In genomic region chr9:111356567-111357244, GRCh38 we compare ENCODE assay signal across 11 cellular contexts. TPM values are rescaled to one million over a fixed set of nuclear protein-coding genes. Genes with fewer than 3 reads are reported as not detected.
DNase-seq lines count a peak whose midpoint lies in the region; ATAC-seq, FAIRE-seq and TF ChIP-seq lines count a peak whose summit lies in the region.
"Had no signal": no experiment of that assay in that cellular context is flagged by ENCODE, and none has a peak within 500 bp of the region (broad histone marks: within the 10 kb centered on the region; RNA-seq: fewer than 3 reads in every experiment).

No MANE protein-coding gene starts in this region.

- ATAC-seq in activated naive CD8-positive, alpha-beta T cell treated with anti-CD3 and anti-CD28 coated beads, Interleukin-2, amount 50 U/mL, for 24 hours, result peak; percentile 78
- ATAC-seq in GM18519 (IDR thresholded peaks at IDR 0.05; ENCODE audit: low FRiP score, unreplicated experiment), result no peak

- no peak overlapping the region for H3K27ac Mint-ChIP-seq in activated naive CD8-positive, alpha-beta T cell treated with anti-CD3 and anti-CD28 coated beads, Interleukin-2, amount 50 U/mL, for 24 hours
- no peak overlapping the region for H3K27ac Mint-ChIP-seq in activated naive CD8-positive, alpha-beta T cell treated with anti-CD3 and anti-CD28 coated beads for 36 hours

- H3K9me3 ChIP-seq in keratinocyte (ENCODE audit: control insufficient read depth, low read depth, low read length), result no peaks in the 10 kb centered on the region
- H3K9me3 ChIP-seq in vagina, result no peaks in the 10 kb centered on the region
- H3K9me3 ChIP-seq in prostate gland, result no peaks in the 10 kb centered on the region
- H3K9me3 ChIP-seq: neutrophil had no signal

- H3K79me2 ChIP-seq in keratinocyte (ENCODE audit: control insufficient read depth, insufficient read depth, low read length), result no peaks in the 10 kb centered on the region

- dilution Hi-C loops in keratinocyte (cut with MboI; ENCODE audit: extremely low pct_ligation_motif_present, low sequenced_read_pairs), result no loop called here

- H3K9me3 Mint-ChIP-seq in activated naive CD8-positive, alpha-beta T cell treated with anti-CD3 and anti-CD28 coated beads, Interleukin-2, amount 50 U/mL, for 24 hours, result peaks cover 10% of the 10 kb centered on the region
- peaks cover 4% of the 10 kb centered on the region for H3K9me3 Mint-ChIP-seq in activated naive CD8-positive, alpha-beta T cell treated with anti-CD3 and anti-CD28 coated beads for 36 hours

- peaks cover 11% of the 10 kb centered on the region for H3K4me1 Mint-ChIP-seq in activated naive CD8-positive, alpha-beta T cell treated with anti-CD3 and anti-CD28 coated beads, Interleukin-2, amount 50 U/mL, for 24 hours
- H3K4me1 Mint-ChIP-seq in activated naive CD8-positive, alpha-beta T cell treated with anti-CD3 and anti-CD28 coated beads for 36 hours, result peaks cover 5% of the 10 kb centered on the region

- peaks cover 1% of the 10 kb centered on the region for H3K27me3 Mint-ChIP-seq in activated naive CD8-positive, alpha-beta T cell treated with anti-CD3 and anti-CD28 coated beads, Interleukin-2, amount 50 U/mL, for 24 hours
- no peaks in the 10 kb centered on the region for H3K27me3 Mint-ChIP-seq in activated naive CD8-positive, alpha-beta T cell treated with anti-CD3 and anti-CD28 coated beads for 36 hours

- H3K4me3 Mint-ChIP-seq in activated naive CD8-positive, alpha-beta T cell treated with anti-CD3 and anti-CD28 coated beads, Interleukin-2, amount 50 U/mL, for 24 hours, result no peak overlapping the region
- H3K4me3 Mint-ChIP-seq in activated naive CD8-positive, alpha-beta T cell treated with anti-CD3 and anti-CD28 coated beads for 36 hours, result no peak overlapping the region

- DNase-seq in activated naive CD8-positive, alpha-beta T cell treated with anti-CD3 and anti-CD28 coated beads, Interleukin-2, amount 50 U/mL, for 24 hours, result no peak
- DNase-seq in activated naive CD8-positive, alpha-beta T cell treated with anti-CD3 and anti-CD28 coated beads for 36 hours, result no peak
- DNase-seq in astrocyte of the hippocampus (ENCODE audit: low read depth, low spot score), result peak; percentile 85
- DNase-seq in keratinocyte (ENCODE audit: low read depth, low spot score), result peak; percentile 17
- DNase-seq in vagina (ENCODE audit: extremely low spot score in 2 of 2), result no peak
- no peak for DNase-seq in GF-D8 (lab: John Stamatoyannopoulos, UW)
- no peak for DNase-seq in prostate gland (ENCODE audit: low spot score)

- peak; percentile 72 for FAIRE-seq in keratinocyte (lab: Jason Lieb, UNC)
- FAIRE-seq: H1 had no signal

- peaks cover 16% of the 10 kb centered on the region for H3K36me3 Mint-ChIP-seq in activated naive CD8-positive, alpha-beta T cell treated with anti-CD3 and anti-CD28 coated beads, Interleukin-2, amount 50 U/mL, for 24 hours (ENCODE audit: low read depth)
- peaks cover 12% of the 10 kb centered on the region for H3K36me3 Mint-ChIP-seq in activated naive CD8-positive, alpha-beta T cell treated with anti-CD3 and anti-CD28 coated beads for 36 hours

- peak overlapping the region; percentile 93 for H3K4me2 ChIP-seq in keratinocyte (ENCODE audit: control insufficient read depth, extremely low read depth, insufficient read depth, low read depth, low read length)

- H2AFZ ChIP-seq in keratinocyte (ENCODE audit: control insufficient read depth, low read length), result peak overlapping the region; percentile 73

- H3K27me3 ChIP-seq in keratinocyte (ENCODE audit: control insufficient read depth, extremely low read depth, insufficient read depth, low read length), result no peaks in the 10 kb centered on the region
- no peaks in the 10 kb centered on the region for H3K27me3 ChIP-seq in vagina
- H3K27me3 ChIP-seq in prostate gland (replicated peaks; ENCODE audit: insufficient read depth), result no peaks in the 10 kb centered on the region
- H3K27me3 ChIP-seq: neutrophil had no signal

- H3K36me3 ChIP-seq in keratinocyte (ENCODE audit: control insufficient read depth in 2 of 2, extremely low read depth in 1 of 2, insufficient read depth in 2 of 2, low read length in 2 of 2) (peaks cover 0 to 9% of the 10 kb centered on the region in 2 experiments), vagina (peaks cover 0 to 6% of the 10 kb centered on the region in 2 donors), prostate gland (no peaks in the 10 kb centered on the region)

- peak overlapping the region; percentile 69 for H3K27ac ChIP-seq in keratinocyte (ENCODE audit: control insufficient read depth, insufficient read depth, low read length)
- H3K27ac ChIP-seq in vagina, result peak overlapping the region; percentile 73
- no peak overlapping the region for H3K27ac ChIP-seq in prostate gland
- H3K27ac ChIP-seq: C4-2B, neutrophil had no signal

- WGBS in prostate gland, result 59% methylated on average over 11 of the region's 11 CpGs

- H4K20me1 ChIP-seq in keratinocyte (ENCODE audit: control insufficient read depth, extremely low read depth, insufficient read depth, low read length), result no peaks in the 10 kb centered on the region

- peak overlapping the region; percentile 73 for H3K9ac ChIP-seq in keratinocyte (ENCODE audit: control insufficient read depth, extremely low read depth, insufficient read depth, low read length)

- TF ChIP-seq POLR2A in vagina (IDR thresholded peaks at IDR 0.05) (no peak), prostate gland (IDR thresholded peaks at IDR 0.05) (no peak)

- H3K4me3 ChIP-seq in keratinocyte (ENCODE audit: control insufficient read depth in 2 of 3, extremely low read depth in 1 of 3, insufficient read depth in 2 of 3, low read depth in 1 of 3, low read length in 3 of 3) (peak overlapping the region in 2 of 3 experiments; percentile 65 to 73), vagina (peak overlapping the region; percentile 29 to 33), prostate gland (no peak overlapping the region)

- H3K4me1 ChIP-seq in keratinocyte (ENCODE audit: control insufficient read depth, extremely low read depth, insufficient read depth, low read length) (peaks cover 12% of the 10 kb centered on the region), vagina (peaks cover 9% of the 10 kb centered on the region), prostate gland (replicated peaks) (no peaks in the 10 kb centered on the region)

- no peaks in the 10 kb centered on the region for H3K9me1 ChIP-seq in keratinocyte (ENCODE audit: control insufficient read depth, extremely low read depth, insufficient read depth, low read length)

- TF ChIP-seq CTCF in keratinocyte (optimal IDR thresholded peaks at IDR 0.05 in 1 of 3, IDR thresholded peaks at IDR 0.05 in 1 of 3, conservative IDR thresholded peaks at IDR 0.05 in 1 of 3; ENCODE audit: extremely low read depth in 1 of 3, insufficient read depth in 2 of 3, low read length in 3 of 3) (no peak), vagina (IDR thresholded peaks at IDR 0.05) (no peak), prostate gland (IDR thresholded peaks at IDR 0.05) (no peak)

- intact Hi-C loops in vagina (cut with DNase I) (no loop called here), prostate gland (cut with DNase I) (no loop called here)

RNA-seq across cellular contexts. Expression of gene OR2K2, which starts 26.7 kb away (rescaled TPM):
- total RNA-seq in activated naive CD8-positive, alpha-beta T cell treated with anti-CD3 and anti-CD28 coated beads for 36 hours, result not detected
- not detected in 3 replicates for polyA plus RNA-seq in keratinocyte
- not detected for polyA plus RNA-seq in keratinocyte (2011; ENCODE audit: low read depth)
- polyA plus RNA-seq in keratinocyte (2011; cell fraction: cytosol; rRNA removed), result not detected in 2 replicates
- polyA plus RNA-seq in keratinocyte (2011; cell fraction: nucleus; rRNA removed), result not detected in 2 replicates
- polyA plus RNA-seq in keratinocyte (2012; ENCODE audit: low replicate concordance), result not detected in 2 replicates
- polyA minus RNA-seq in keratinocyte, result not detected in 3 replicates
- polyA minus RNA-seq in keratinocyte (2011; cell fraction: cytosol; rRNA and poly(A)+ RNA removed), result not detected
- polyA minus RNA-seq in keratinocyte (2011; cell fraction: nucleus; rRNA and poly(A)+ RNA removed), result 1.0 TPM in 1 of 2 replicates, not detected in the other
- total RNA-seq in vagina (1.5 TPM), prostate gland (not detected)
- total RNA-seq: H1 had no signal
- polyA plus RNA-seq: H1 had no signal

Comparison
In these comparisons a context has a peak if more than half of its experiments do, and no peak if none do; other contexts are left out.
1. DNase-seq: peak in astrocyte of the hippocampus (single experiment) and keratinocyte (single experiment); none in activated naive CD8-positive, alpha-beta T cell treated with anti-CD3 and anti-CD28 coated beads, Interleukin-2, amount 50 U/mL, for 24 hours (single experiment), activated naive CD8-positive, alpha-beta T cell treated with anti-CD3 and anti-CD28 coated beads for 36 hours (single experiment), vagina (0 of 2), GF-D8 (single experiment) and prostate gland (single experiment).
2. H3K27ac ChIP-seq: peak in keratinocyte (single experiment) and vagina (single experiment); none in prostate gland (0 of 2).
3. H3K4me3 ChIP-seq: peak in keratinocyte (2 of 3) and vagina (2 of 2); none in prostate gland (0 of 2).